26 cellular contexts compared by ENCODE assay signal in genomic region chr11:66413167-66413566, GRCh38. TPM values are rescaled to one million over a fixed set of nuclear protein-coding genes. Genes with fewer than 3 reads are reported as not detected.
DNase-seq lines count a peak whose midpoint lies in the region; ATAC-seq, FAIRE-seq and TF ChIP-seq lines count a peak whose summit lies in the region.
"Had no signal": no experiment of that assay in that cellular context is flagged by ENCODE, and none has a peak within 500 bp of the region (broad histone marks: within the 10 kb centered on the region; RNA-seq: fewer than 3 reads in every experiment).

No MANE protein-coding gene starts in this region.

- no peak overlapping the region for H4K8ac ChIP-seq in mesenchymal stem cell (ENCODE audit: low read length)

- no peak overlapping the region for H3K4ac ChIP-seq in mesenchymal stem cell (ENCODE audit: low read depth in 1 of 2, low read length in 2 of 2)

- H3K9ac ChIP-seq in NT2/D1 (ENCODE audit: insufficient read length, low read depth) (peak overlapping the region; percentile 69), mesenchymal stem cell (ENCODE audit: low read length) (no peak overlapping the region)

- no peaks in the 10 kb centered on the region for H3K9me3 Mint-ChIP-seq in activated CD8-positive, alpha-beta T cell treated with anti-CD3 and anti-CD28 coated beads for 36 hours
- H3K9me3 Mint-ChIP-seq: CD8-positive, alpha-beta memory T cell; HFFc6 had no signal

- ATAC-seq in HG03432 (IDR thresholded peaks at IDR 0.05; ENCODE audit: unreplicated experiment) (no peak), GM21390 (IDR thresholded peaks at IDR 0.05; ENCODE audit: unreplicated experiment) (no peak), GM21825 (IDR thresholded peaks at IDR 0.05; ENCODE audit: unreplicated experiment) (no peak)
- ATAC-seq in activated CD8-positive, alpha-beta T cell treated with anti-CD3 and anti-CD28 coated beads for 36 hours = no peak
- ATAC-seq: GM12878, K562 had no signal

- intact Hi-C loops in activated CD8-positive, alpha-beta T cell treated with anti-CD3 and anti-CD28 coated beads for 36 hours (cut with micrococcal nuclease) = no loop called here

- peak; percentile 16 for FAIRE-seq in HTR-8/SVneo (lab: Jason Lieb, UNC)
- FAIRE-seq: A204.1, GM12878, GM19239, K562 had no signal

- H3K27ac ChIP-seq in mesenchymal stem cell (ENCODE audit: low read length, poor library complexity, severe bottlenecking) = no peak overlapping the region

- no peaks in the 10 kb centered on the region for H3K9me3 ChIP-seq in NT2/D1 (ENCODE audit: insufficient read depth, low read length)
- no peaks in the 10 kb centered on the region for H3K9me3 ChIP-seq in mesenchymal stem cell (ENCODE audit: control insufficient read depth, low read length)
- H3K9me3 ChIP-seq: BE2C had no signal

- no peak overlapping the region for H2AFZ ChIP-seq in mesenchymal stem cell (ENCODE audit: low read depth, low read length)

- no peaks in the 10 kb centered on the region for H3K36me3 Mint-ChIP-seq in activated CD8-positive, alpha-beta T cell treated with anti-CD3 and anti-CD28 coated beads for 36 hours (ENCODE audit: low read depth)
- H3K36me3 Mint-ChIP-seq: CD4-positive, CD25-positive, alpha-beta regulatory T cell; CD8-positive, alpha-beta memory T cell had no signal

- no peak overlapping the region for H3K4me2 ChIP-seq in mesenchymal stem cell (ENCODE audit: low read length, poor library complexity, severe bottlenecking)

- peaks cover 21% of the 10 kb centered on the region for H3K4me1 Mint-ChIP-seq in activated CD8-positive, alpha-beta T cell treated with anti-CD3 and anti-CD28 coated beads for 36 hours (ENCODE audit: low read depth)

- H2BK5ac ChIP-seq in mesenchymal stem cell (ENCODE audit: low read depth, low read length, poor library complexity, severe bottlenecking) = no peak overlapping the region

- H3K4me3 ChIP-seq in NT2/D1 (ENCODE audit: insufficient read length, low read depth) (no peak overlapping the region), mesenchymal stem cell (ENCODE audit: insufficient read depth in 1 of 2, low read depth in 1 of 2, low read length in 2 of 2) (no peak overlapping the region)
- H3K4me3 ChIP-seq: GM12878, K562 had no signal

- H3K18ac ChIP-seq in mesenchymal stem cell (ENCODE audit: low read depth in 1 of 2, low read length in 2 of 2) = no peak overlapping the region

- no peak overlapping the region for H3K23ac ChIP-seq in mesenchymal stem cell (ENCODE audit: low read length in 2 of 2)

- peaks cover 20% of the 10 kb centered on the region for H3K36me3 ChIP-seq in NT2/D1 (ENCODE audit: insufficient read depth, insufficient read length, low read length)
- H3K36me3 ChIP-seq in mesenchymal stem cell (ENCODE audit: control insufficient read depth in 1 of 2, insufficient read depth in 2 of 2, low read depth in 1 of 2, low read length in 2 of 2) = no peaks in the 10 kb centered on the region
- H3K36me3 ChIP-seq: BE2C had no signal

- no peak overlapping the region for H3K27ac Mint-ChIP-seq in activated CD8-positive, alpha-beta T cell treated with anti-CD3 and anti-CD28 coated beads for 36 hours
- H3K27ac Mint-ChIP-seq: CD4-positive, CD25-positive, alpha-beta regulatory T cell; CD8-positive, alpha-beta memory T cell; HFFc6 had no signal

- H3K27me3 ChIP-seq in NT2/D1 (ENCODE audit: insufficient read depth, insufficient read length) = peaks cover 4% of the 10 kb centered on the region
- peaks cover 44 to 70% of the 10 kb centered on the region in 2 experiments for H3K27me3 ChIP-seq in mesenchymal stem cell (ENCODE audit: control insufficient read depth in 1 of 2, insufficient read depth in 1 of 2, low read length in 2 of 2)
- H3K27me3 ChIP-seq: BE2C had no signal

- TF ChIP-seq CTCF in activated CD8-positive, alpha-beta T cell treated with anti-CD3 and anti-CD28 coated beads for 36 hours (IDR thresholded peaks at IDR 0.05) = no peak

- H2BK120ac ChIP-seq in mesenchymal stem cell (ENCODE audit: low read depth, low read length) = no peak overlapping the region

- CTCF ChIA-PET in activated CD8-positive, alpha-beta T cell treated with anti-CD3 and anti-CD28 coated beads for 36 hours (lab: Charles Lee) = no interaction called here

- 81% methylated on average over 6 of the region's 6 CpGs for WGBS in mesenchymal stem cell

- H2AK5ac ChIP-seq in mesenchymal stem cell (ENCODE audit: low read length, severe bottlenecking) = no peak overlapping the region

- no peak overlapping the region for H2BK12ac ChIP-seq in mesenchymal stem cell (ENCODE audit: low read length in 2 of 2)

- POLR2A ChIA-PET in activated CD8-positive, alpha-beta T cell treated with anti-CD3 and anti-CD28 coated beads for 36 hours (lab: Charles Lee) = no interaction called here

- DNase-seq in HTR-8/SVneo (ENCODE audit: insufficient read length, low spot score) (no peak), NT2/D1 (ENCODE audit: low read depth, low spot score) (no peak), mesenchymal stem cell (no peak)
- DNase-seq in activated CD8-positive, alpha-beta T cell treated with anti-CD3 and anti-CD28 coated beads for 36 hours = no peak
- DNase-seq: ACHN; BE2C; C1 segment of cervical spinal cord; CD4-positive, CD25-positive, alpha-beta regulatory T cell; CD8-positive, alpha-beta memory T cell; COR-L47; DMS 273 treated with DMSO at 0.1 percent for 48 hours; DMS53; DND-41; EL; GOT3; HCEC 1CT; HFFc6; IMR-90 had no signal

- H3K4me3 Mint-ChIP-seq in activated CD8-positive, alpha-beta T cell treated with anti-CD3 and anti-CD28 coated beads for 36 hours = no peak overlapping the region
- H3K4me3 Mint-ChIP-seq: CD8-positive, alpha-beta memory T cell; HFFc6 had no signal

- no peak overlapping the region for H3K14ac ChIP-seq in mesenchymal stem cell (ENCODE audit: low read length in 2 of 2)

- no peak overlapping the region for H2BK15ac ChIP-seq in mesenchymal stem cell (ENCODE audit: low read depth, poor library complexity, severe bottlenecking)

- H4K91ac ChIP-seq in mesenchymal stem cell (ENCODE audit: low read length) = peak overlapping the region; percentile 22

- H3K27me3 Mint-ChIP-seq in activated CD8-positive, alpha-beta T cell treated with anti-CD3 and anti-CD28 coated beads for 36 hours = peaks cover 48% of the 10 kb centered on the region

- H3K4me1 ChIP-seq in NT2/D1 (ENCODE audit: insufficient read depth, insufficient read length) (peaks cover 36% of the 10 kb centered on the region), mesenchymal stem cell (ENCODE audit: control insufficient read depth, insufficient read depth, low read depth, low read length) (peaks cover 11% of the 10 kb centered on the region)

- no peaks in the 10 kb centered on the region for H3K79me1 ChIP-seq in mesenchymal stem cell (replicated peaks; ENCODE audit: low read length, poor library complexity, severe bottlenecking)

RNA-seq across cellular contexts. Expression of gene NPAS4, which starts 7.7 kb away (rescaled TPM):
- 0.08 TPM for polyA plus RNA-seq in mesenchymal stem cell (2013, experiment 1 of 2)
- 0.08 TPM for polyA plus RNA-seq in mesenchymal stem cell (2013, experiment 2 of 2)
- under 1 TPM in 1 of 2 experiments, not detected in 1; 0.11 TPM for total RNA-seq in activated CD8-positive, alpha-beta T cell treated with anti-CD3 and anti-CD28 coated beads for 36 hours
- total RNA-seq: CD4-positive, CD25-positive, alpha-beta regulatory T cell; CD8-positive, alpha-beta memory T cell; G401; K562 had no signal
- polyA plus RNA-seq: CD4-positive, CD25-positive, alpha-beta regulatory T cell; CD8-positive, alpha-beta memory T cell; K562 had no signal

RNA-seq across cellular contexts. Expression of gene MRPL11, which starts 25.5 kb away (rescaled TPM):
- polyA plus RNA-seq in mesenchymal stem cell (2013, experiment 1 of 2) = 57.2 TPM
- polyA plus RNA-seq in mesenchymal stem cell (2013, experiment 2 of 2) = 64.5 TPM
- total RNA-seq in activated CD8-positive, alpha-beta T cell treated with anti-CD3 and anti-CD28 coated beads for 36 hours = 100 to 1,000 TPM; 135 to 142 TPM

RNA-seq across cellular contexts. Expression of gene SLC29A2, which starts 41.6 kb away (rescaled TPM):
- 14.6 TPM for polyA plus RNA-seq in mesenchymal stem cell (2013, experiment 1 of 2)
- 14.5 TPM for polyA plus RNA-seq in mesenchymal stem cell (2013, experiment 2 of 2)
- total RNA-seq in activated CD8-positive, alpha-beta T cell treated with anti-CD3 and anti-CD28 coated beads for 36 hours = 10 to 100 TPM; 11.8 to 12.2 TPM
- total RNA-seq: HFFc6 had no signal

RNA-seq across cellular contexts. Expression of gene PELI3, which starts 53.5 kb away (rescaled TPM):
- polyA plus RNA-seq in mesenchymal stem cell (2013, experiment 1 of 2) = 5.8 TPM
- 5.3 TPM for polyA plus RNA-seq in mesenchymal stem cell (2013, experiment 2 of 2)
- 10 to 100 TPM in 1 of 2 experiments, 1 to 10 TPM in 1; 6.7 to 10.5 TPM for total RNA-seq in activated CD8-positive, alpha-beta T cell treated with anti-CD3 and anti-CD28 coated beads for 36 hours
